In the genomic region with DNA sequence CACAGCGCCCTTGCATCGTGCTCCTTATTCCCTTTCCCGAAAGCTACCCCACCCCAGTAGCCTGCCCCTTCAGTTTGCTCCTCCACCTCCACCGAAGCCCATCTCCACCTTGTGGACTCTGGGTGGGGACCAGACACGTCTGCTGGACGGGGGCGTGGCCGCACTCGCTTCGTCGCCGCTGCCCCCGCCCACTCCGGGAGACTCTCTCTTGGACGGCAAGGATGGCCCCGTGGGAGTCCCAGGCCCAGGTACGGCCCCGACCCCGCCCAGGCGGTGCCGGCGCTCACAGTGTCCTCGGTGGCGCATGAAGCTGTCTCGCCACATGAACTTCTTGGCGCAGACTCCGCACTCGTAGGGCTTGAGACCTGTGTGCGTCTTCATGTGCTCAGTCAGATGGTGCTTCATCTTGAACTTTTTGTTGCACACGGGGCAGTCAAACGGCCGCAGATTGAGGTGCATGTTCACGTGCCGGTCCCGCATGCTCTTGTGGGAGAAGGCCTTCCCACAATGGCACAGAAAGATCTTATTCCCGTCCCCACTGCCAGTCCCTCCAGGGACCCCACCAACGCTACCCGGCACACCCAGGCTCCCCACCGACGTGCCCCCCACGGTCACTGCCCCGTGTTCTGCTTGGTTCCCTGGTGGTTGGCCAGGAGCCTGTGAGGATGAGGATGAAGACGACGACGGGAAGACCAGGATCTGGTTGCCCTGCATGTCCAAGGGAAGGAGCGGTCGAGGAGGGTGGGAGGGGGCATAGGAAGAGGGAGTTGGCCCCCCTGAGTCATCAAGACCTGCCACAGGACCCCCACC, we compare ENCODE assay signal across 1 cellular context.
TF ChIP-seq lines count a peak whose summit lies in the region.

No MANE protein-coding gene starts in this region.

TF ChIP-seq in HepG2, 621 proteins besides CTCF, POLR2A, EP300 and RAD21 (continued from another document and continues in another):
- TF ChIP-seq, protein P1, sequence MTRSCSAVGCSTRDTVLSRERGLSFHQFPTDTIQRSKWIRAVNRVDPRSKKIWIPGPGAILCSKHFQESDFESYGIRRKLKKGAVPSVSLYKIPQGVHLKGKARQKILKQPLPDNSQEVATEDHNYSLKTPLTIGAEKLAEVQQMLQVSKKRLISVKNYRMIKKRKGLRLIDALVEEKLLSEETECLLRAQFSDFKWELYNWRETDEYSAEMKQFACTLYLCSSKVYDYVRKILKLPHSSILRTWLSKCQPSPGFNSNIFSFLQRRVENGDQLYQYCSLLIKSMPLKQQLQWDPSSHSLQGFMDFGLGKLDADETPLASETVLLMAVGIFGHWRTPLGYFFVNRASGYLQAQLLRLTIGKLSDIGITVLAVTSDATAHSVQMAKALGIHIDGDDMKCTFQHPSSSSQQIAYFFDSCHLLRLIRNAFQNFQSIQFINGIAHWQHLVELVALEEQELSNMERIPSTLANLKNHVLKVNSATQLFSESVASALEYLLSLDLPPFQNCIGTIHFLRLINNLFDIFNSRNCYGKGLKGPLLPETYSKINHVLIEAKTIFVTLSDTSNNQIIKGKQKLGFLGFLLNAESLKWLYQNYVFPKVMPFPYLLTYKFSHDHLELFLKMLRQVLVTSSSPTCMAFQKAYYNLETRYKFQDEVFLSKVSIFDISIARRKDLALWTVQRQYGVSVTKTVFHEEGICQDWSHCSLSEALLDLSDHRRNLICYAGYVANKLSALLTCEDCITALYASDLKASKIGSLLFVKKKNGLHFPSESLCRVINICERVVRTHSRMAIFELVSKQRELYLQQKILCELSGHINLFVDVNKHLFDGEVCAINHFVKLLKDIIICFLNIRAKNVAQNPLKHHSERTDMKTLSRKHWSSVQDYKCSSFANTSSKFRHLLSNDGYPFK (CRISPR knock-in tag; IDR thresholded peaks at IDR 0.05; ENCODE audit: borderline replicate concordance), result peak; percentile 39; the same call in 1 of the 2 replicates
- TF ChIP-seq HOXA9 (CRISPR knock-in tag; IDR thresholded peaks at IDR 0.05; ENCODE audit: borderline replicate concordance), result no peak
- TF ChIP-seq, protein P2, sequence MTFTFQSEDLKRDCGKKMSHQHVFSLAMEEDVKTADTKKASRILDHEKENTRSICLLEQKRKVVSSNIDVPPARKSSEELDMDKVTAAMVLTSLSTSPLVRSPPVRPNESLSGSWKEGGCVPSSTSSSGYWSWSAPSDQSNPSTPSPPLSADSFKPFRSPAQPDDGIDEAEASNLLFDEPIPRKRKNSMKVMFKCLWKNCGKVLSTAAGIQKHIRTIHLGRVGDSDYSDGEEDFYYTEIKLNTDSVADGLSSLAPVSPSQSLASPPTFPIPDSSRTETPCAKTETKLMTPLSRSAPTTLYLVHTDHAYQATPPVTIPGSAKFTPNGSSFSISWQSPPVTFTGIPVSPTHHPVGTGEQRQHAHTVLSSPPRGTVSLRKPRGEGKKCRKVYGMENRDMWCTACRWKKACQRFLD (CRISPR knock-in tag; IDR thresholded peaks at IDR 0.05; ENCODE audit: borderline replicate concordance), result no peak
- TF ChIP-seq, protein P3, sequence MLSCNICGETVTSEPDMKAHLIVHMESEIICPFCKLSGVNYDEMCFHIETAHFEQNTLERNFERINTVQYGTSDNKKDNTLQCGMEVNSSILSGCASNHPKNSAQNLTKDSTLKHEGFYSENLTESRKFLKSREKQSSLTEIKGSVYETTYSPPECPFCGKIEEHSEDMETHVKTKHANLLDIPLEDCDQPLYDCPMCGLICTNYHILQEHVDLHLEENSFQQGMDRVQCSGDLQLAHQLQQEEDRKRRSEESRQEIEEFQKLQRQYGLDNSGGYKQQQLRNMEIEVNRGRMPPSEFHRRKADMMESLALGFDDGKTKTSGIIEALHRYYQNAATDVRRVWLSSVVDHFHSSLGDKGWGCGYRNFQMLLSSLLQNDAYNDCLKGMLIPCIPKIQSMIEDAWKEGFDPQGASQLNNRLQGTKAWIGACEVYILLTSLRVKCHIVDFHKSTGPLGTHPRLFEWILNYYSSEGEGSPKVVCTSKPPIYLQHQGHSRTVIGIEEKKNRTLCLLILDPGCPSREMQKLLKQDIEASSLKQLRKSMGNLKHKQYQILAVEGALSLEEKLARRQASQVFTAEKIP (CRISPR knock-in tag; IDR thresholded peaks at IDR 0.05; ENCODE audit: borderline replicate concordance), result no peak
- no peak for TF ChIP-seq MAFG (CRISPR knock-in tag; IDR thresholded peaks at IDR 0.05)
- no peak for TF ChIP-seq RFX5 (IDR thresholded peaks at IDR 0.05; ENCODE audit: low read depth, low read length)
- no peak for TF ChIP-seq ZNF496 (CRISPR knock-in tag; IDR thresholded peaks at IDR 0.05; ENCODE audit: insufficient replicate concordance)
- TF ChIP-seq YEATS2 (CRISPR knock-in tag; IDR thresholded peaks at IDR 0.05; ENCODE audit: borderline replicate concordance), result no peak
- TF ChIP-seq PCBP1 (IDR thresholded peaks at IDR 0.05; ENCODE audit: borderline replicate concordance, low read depth, low read length), result no peak
- no peak for TF ChIP-seq ZNF256 (CRISPR knock-in tag; conservative IDR thresholded peaks at IDR 0.05)
- TF ChIP-seq SMAD3 (CRISPR knock-in tag; IDR thresholded peaks at IDR 0.05), result no peak
- TF ChIP-seq, protein P4, sequence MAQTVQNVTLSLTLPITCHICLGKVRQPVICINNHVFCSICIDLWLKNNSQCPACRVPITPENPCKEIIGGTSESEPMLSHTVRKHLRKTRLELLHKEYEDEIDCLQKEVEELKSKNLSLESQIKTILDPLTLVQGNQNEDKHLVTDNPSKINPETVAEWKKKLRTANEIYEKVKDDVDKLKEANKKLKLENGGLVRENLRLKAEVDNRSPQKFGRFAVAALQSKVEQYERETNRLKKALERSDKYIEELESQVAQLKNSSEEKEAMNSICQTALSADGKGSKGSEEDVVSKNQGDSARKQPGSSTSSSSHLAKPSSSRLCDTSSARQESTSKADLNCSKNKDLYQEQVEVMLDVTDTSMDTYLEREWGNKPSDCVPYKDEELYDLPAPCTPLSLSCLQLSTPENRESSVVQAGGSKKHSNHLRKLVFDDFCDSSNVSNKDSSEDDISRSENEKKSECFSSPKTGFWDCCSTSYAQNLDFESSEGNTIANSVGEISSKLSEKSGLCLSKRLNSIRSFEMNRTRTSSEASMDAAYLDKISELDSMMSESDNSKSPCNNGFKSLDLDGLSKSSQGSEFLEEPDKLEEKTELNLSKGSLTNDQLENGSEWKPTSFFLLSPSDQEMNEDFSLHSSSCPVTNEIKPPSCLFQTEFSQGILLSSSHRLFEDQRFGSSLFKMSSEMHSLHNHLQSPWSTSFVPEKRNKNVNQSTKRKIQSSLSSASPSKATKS (CRISPR knock-in tag; IDR thresholded peaks at IDR 0.05), result no peak
- no peak for TF ChIP-seq EEA1 (CRISPR knock-in tag; IDR thresholded peaks at IDR 0.05; ENCODE audit: borderline replicate concordance)
- no peak for TF ChIP-seq CENPT (CRISPR knock-in tag; IDR thresholded peaks at IDR 0.05; ENCODE audit: low read depth)
- 0 out of 2 replicates have a peak, but pooled peaks have one; percentile 23 for TF ChIP-seq ZBTB38 (CRISPR knock-in tag; IDR thresholded peaks at IDR 0.05)
- TF ChIP-seq, protein P5, sequence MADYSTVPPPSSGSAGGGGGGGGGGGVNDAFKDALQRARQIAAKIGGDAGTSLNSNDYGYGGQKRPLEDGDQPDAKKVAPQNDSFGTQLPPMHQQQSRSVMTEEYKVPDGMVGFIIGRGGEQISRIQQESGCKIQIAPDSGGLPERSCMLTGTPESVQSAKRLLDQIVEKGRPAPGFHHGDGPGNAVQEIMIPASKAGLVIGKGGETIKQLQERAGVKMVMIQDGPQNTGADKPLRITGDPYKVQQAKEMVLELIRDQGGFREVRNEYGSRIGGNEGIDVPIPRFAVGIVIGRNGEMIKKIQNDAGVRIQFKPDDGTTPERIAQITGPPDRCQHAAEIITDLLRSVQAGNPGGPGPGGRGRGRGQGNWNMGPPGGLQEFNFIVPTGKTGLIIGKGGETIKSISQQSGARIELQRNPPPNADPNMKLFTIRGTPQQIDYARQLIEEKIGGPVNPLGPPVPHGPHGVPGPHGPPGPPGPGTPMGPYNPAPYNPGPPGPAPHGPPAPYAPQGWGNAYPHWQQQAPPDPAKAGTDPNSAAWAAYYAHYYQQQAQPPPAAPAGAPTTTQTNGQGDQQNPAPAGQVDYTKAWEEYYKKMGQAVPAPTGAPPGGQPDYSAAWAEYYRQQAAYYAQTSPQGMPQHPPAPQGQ (CRISPR knock-in tag; IDR thresholded peaks at IDR 0.05; ENCODE audit: borderline replicate concordance), result no peak
- TF ChIP-seq TRIM24 (CRISPR knock-in tag; IDR thresholded peaks at IDR 0.05), result no peak
- no peak for TF ChIP-seq ZNF180 (CRISPR knock-in tag; IDR thresholded peaks at IDR 0.05; ENCODE audit: borderline replicate concordance, low read depth)
- TF ChIP-seq SP5 (CRISPR knock-in tag; IDR thresholded peaks at IDR 0.05; ENCODE audit: borderline replicate concordance, low read depth), result no peak
- TF ChIP-seq, protein P6, sequence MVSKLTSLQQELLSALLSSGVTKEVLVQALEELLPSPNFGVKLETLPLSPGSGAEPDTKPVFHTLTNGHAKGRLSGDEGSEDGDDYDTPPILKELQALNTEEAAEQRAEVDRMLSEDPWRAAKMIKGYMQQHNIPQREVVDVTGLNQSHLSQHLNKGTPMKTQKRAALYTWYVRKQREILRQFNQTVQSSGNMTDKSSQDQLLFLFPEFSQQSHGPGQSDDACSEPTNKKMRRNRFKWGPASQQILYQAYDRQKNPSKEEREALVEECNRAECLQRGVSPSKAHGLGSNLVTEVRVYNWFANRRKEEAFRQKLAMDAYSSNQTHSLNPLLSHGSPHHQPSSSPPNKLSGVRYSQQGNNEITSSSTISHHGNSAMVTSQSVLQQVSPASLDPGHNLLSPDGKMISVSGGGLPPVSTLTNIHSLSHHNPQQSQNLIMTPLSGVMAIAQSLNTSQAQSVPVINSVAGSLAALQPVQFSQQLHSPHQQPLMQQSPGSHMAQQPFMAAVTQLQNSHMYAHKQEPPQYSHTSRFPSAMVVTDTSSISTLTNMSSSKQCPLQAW (CRISPR knock-in tag; IDR thresholded peaks at IDR 0.05), result no peak
- no peak for TF ChIP-seq ATF7 (IDR thresholded peaks at IDR 0.05)
- TF ChIP-seq ATF7 (CRISPR knock-in tag; IDR thresholded peaks at IDR 0.05), result no peak
- no peak for TF ChIP-seq NCOA2 (CRISPR knock-in tag; IDR thresholded peaks at IDR 0.05)
- peak; percentile 93 for TF ChIP-seq AGO1 (IDR thresholded peaks at IDR 0.05; ENCODE audit: low read depth, low read length, poor library complexity, severe bottlenecking)
- no peak for TF ChIP-seq NONO (IDR thresholded peaks at IDR 0.05)
- no peak for TF ChIP-seq NONO (CRISPR knock-in tag; conservative IDR thresholded peaks at IDR 0.05)
- TF ChIP-seq ZC3H4 (CRISPR knock-in tag; IDR thresholded peaks at IDR 0.05; ENCODE audit: borderline replicate concordance), result no peak
- TF ChIP-seq, protein P7, sequence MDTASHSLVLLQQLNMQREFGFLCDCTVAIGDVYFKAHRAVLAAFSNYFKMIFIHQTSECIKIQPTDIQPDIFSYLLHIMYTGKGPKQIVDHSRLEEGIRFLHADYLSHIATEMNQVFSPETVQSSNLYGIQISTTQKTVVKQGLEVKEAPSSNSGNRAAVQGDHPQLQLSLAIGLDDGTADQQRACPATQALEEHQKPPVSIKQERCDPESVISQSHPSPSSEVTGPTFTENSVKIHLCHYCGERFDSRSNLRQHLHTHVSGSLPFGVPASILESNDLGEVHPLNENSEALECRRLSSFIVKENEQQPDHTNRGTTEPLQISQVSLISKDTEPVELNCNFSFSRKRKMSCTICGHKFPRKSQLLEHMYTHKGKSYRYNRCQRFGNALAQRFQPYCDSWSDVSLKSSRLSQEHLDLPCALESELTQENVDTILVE (CRISPR knock-in tag; IDR thresholded peaks at IDR 0.05), result no peak
- TF ChIP-seq ZC3H13 (CRISPR knock-in tag; IDR thresholded peaks at IDR 0.05), result no peak
- 0 out of 2 replicates have a peak, but pooled peaks have one; percentile 38 for TF ChIP-seq ZNF501 (CRISPR knock-in tag; IDR thresholded peaks at IDR 0.05)
- TF ChIP-seq KLF12 (CRISPR knock-in tag; IDR thresholded peaks at IDR 0.05; ENCODE audit: borderline replicate concordance), result no peak
- no peak for TF ChIP-seq YEATS4 (CRISPR knock-in tag; IDR thresholded peaks at IDR 0.05; ENCODE audit: borderline replicate concordance)
- TF ChIP-seq, protein P8, sequence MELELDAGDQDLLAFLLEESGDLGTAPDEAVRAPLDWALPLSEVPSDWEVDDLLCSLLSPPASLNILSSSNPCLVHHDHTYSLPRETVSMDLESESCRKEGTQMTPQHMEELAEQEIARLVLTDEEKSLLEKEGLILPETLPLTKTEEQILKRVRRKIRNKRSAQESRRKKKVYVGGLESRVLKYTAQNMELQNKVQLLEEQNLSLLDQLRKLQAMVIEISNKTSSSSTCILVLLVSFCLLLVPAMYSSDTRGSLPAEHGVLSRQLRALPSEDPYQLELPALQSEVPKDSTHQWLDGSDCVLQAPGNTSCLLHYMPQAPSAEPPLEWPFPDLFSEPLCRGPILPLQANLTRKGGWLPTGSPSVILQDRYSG (CRISPR knock-in tag; IDR thresholded peaks at IDR 0.05), result no peak
- TF ChIP-seq NKX3-1 (CRISPR knock-in tag; IDR thresholded peaks at IDR 0.05), result no peak
- no peak for TF ChIP-seq BHLHE40 (IDR thresholded peaks at IDR 0.05; ENCODE audit: low read length)
- TF ChIP-seq ZNF644 (CRISPR knock-in tag; IDR thresholded peaks at IDR 0.05; ENCODE audit: low read depth), result no peak
- TF ChIP-seq, protein P9, sequence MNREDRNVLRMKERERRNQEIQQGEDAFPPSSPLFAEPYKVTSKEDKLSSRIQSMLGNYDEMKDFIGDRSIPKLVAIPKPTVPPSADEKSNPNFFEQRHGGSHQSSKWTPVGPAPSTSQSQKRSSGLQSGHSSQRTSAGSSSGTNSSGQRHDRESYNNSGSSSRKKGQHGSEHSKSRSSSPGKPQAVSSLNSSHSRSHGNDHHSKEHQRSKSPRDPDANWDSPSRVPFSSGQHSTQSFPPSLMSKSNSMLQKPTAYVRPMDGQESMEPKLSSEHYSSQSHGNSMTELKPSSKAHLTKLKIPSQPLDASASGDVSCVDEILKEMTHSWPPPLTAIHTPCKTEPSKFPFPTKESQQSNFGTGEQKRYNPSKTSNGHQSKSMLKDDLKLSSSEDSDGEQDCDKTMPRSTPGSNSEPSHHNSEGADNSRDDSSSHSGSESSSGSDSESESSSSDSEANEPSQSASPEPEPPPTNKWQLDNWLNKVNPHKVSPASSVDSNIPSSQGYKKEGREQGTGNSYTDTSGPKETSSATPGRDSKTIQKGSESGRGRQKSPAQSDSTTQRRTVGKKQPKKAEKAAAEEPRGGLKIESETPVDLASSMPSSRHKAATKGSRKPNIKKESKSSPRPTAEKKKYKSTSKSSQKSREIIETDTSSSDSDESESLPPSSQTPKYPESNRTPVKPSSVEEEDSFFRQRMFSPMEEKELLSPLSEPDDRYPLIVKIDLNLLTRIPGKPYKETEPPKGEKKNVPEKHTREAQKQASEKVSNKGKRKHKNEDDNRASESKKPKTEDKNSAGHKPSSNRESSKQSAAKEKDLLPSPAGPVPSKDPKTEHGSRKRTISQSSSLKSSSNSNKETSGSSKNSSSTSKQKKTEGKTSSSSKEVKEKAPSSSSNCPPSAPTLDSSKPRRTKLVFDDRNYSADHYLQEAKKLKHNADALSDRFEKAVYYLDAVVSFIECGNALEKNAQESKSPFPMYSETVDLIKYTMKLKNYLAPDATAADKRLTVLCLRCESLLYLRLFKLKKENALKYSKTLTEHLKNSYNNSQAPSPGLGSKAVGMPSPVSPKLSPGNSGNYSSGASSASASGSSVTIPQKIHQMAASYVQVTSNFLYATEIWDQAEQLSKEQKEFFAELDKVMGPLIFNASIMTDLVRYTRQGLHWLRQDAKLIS (CRISPR knock-in tag; IDR thresholded peaks at IDR 0.05), result no peak
- no peak for TF ChIP-seq ZNF567 (CRISPR knock-in tag; IDR thresholded peaks at IDR 0.05; ENCODE audit: borderline replicate concordance)
- TF ChIP-seq HNRNPL (IDR thresholded peaks at IDR 0.05; ENCODE audit: low read depth, low read length), result no peak
- TF ChIP-seq HMGA1 (CRISPR knock-in tag; conservative IDR thresholded peaks at IDR 0.05), result no peak
- TF ChIP-seq ZBTB7A (CRISPR knock-in tag; IDR thresholded peaks at IDR 0.05), result no peak
- TF ChIP-seq TBX2 (CRISPR knock-in tag; IDR thresholded peaks at IDR 0.05; ENCODE audit: borderline replicate concordance), result no peak
